ENCODE assay signal across 39 cellular contexts in the genomic region with DNA sequence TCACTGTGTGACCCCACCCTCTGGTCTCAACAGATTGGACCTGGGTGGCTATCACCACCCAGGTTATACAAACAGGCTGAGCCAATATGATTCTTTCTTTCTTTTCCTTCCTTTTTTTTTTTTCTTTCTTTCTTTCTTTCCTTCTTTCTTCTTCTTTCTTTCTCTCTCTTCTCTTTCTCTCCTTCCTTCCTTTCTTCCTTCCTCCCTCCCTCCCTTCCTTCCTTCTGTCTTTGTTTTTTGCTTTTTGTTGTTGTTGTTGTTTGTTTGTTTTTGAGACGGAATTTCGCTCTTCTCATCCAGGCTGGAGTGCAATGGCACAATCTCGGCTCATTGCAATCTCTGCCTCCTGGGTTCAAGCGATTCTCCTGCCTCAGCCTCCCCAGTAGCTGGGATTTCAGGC. TPM values are rescaled to one million over a fixed set of nuclear protein-coding genes. Genes with fewer than 3 reads are reported as not detected.
"Had no signal": no experiment of that assay in that cellular context is flagged by ENCODE, and none has a peak within 500 bp of the region (broad histone marks: within the 10 kb centered on the region; RNA-seq: fewer than 3 reads in every experiment).

No MANE protein-coding gene starts in this region.

- H3K27ac ChIP-seq: adrenal gland, body of pancreas, brain microvascular endothelial cell, breast epithelium, VCaP had no signal

- H3K27me3 ChIP-seq: adrenal gland, body of pancreas, brain microvascular endothelial cell had no signal

- DNase-seq: activated CD4-positive, alpha-beta memory T cell treated with anti-CD3 and anti-CD28 coated beads, Interleukin-2, amount 10 ng/mL, durations not matched to agents 7 days and 5 days; activated CD4-positive, alpha-beta T cell treated with anti-CD3 and anti-CD28 coated beads for 1 hour; activated CD4-positive, alpha-beta T cell treated with anti-CD3 and anti-CD28 coated beads for 36 hours; activated CD4-positive, alpha-beta T cell treated with anti-CD3 and anti-CD28 coated beads for 48 hours; activated CD4-positive, alpha-beta T cell treated with anti-CD3 and anti-CD28 coated beads, Interleukin-2, amount 10 ng/mL, durations not matched to agents 7 days and 5 days; activated CD4-positive, alpha-beta T cell treated with anti-CD3 and anti-CD28 coated beads, Interleukin-2, amount 50 U/mL, for 48 hours; activated CD4-positive, CD25-positive, alpha-beta regulatory T cell; activated CD8-positive, alpha-beta memory T cell treated with anti-CD3 and anti-CD28 coated beads for 24 hours; activated CD8-positive, alpha-beta memory T cell treated with anti-CD3 and anti-CD28 coated beads, Interleukin-2, amount 50 U/mL, for 4 hours; activated CD8-positive, alpha-beta T cell treated with anti-CD3 and anti-CD28 coated beads, Interleukin-2, amount 10 ng/mL, durations not matched to agents 7 days and 5 days; activated effector memory CD4-positive, alpha-beta T cell treated with anti-CD3 and anti-CD28 coated beads, Interleukin-2, amount 50 U/mL, for 16 hours; activated gamma-delta T cell treated with Interleukin-2 at 50 U/mL for 16 hours; activated naive CD4-positive, alpha-beta T cell; activated naive CD4-positive, alpha-beta T cell treated with anti-CD3 and anti-CD28 coated beads for 36 hours; activated naive CD4-positive, alpha-beta T cell treated with anti-CD3 and anti-CD28 coated beads, Interleukin-2, amount 50 U/mL, for 16 hours; activated naive CD8-positive, alpha-beta T cell treated with anti-CD3 and anti-CD28 coated beads for 36 hours; activated T-cell treated with anti-CD3 and anti-CD28 coated beads for 4 hours; activated T-cell treated with anti-CD3 and anti-CD28 coated beads, Interleukin-2, amount 50 U/mL, for 1 hour; activated T-cell treated with anti-CD3 and anti-CD28 coated beads, Interleukin-2, amount 50 U/mL, for 4 hours; activated T-cell treated with anti-CD3 and anti-CD28 coated beads, Interleukin-2, amount 50 U/mL, for 72 hours; amniotic stem cell; aorta; body of pancreas; brain microvascular endothelial cell; central memory CD4-positive, alpha-beta T cell; T-helper 2 cell; T-helper 9 cell had no signal

- H3K9me3 Mint-ChIP-seq: activated CD4-positive, alpha-beta memory T cell treated with anti-CD3 and anti-CD28 coated beads, Interleukin-2, amount 10 ng/mL, durations not matched to agents 7 days and 5 days; activated CD4-positive, alpha-beta T cell treated with anti-CD3 and anti-CD28 coated beads, Interleukin-2, amount 10 ng/mL, durations not matched to agents 7 days and 5 days; activated naive CD4-positive, alpha-beta T cell treated with anti-CD3 and anti-CD28 coated beads for 36 hours; activated naive CD4-positive, alpha-beta T cell treated with anti-CD3 and anti-CD28 coated beads, Interleukin-2, amount 50 U/mL, for 72 hours; activated naive CD8-positive, alpha-beta T cell treated with anti-CD3 and anti-CD28 coated beads for 36 hours; activated T-cell treated with anti-CD3 and anti-CD28 coated beads, Interleukin-2, amount 50 U/mL, for 4 hours; activated T-cell treated with anti-CD3 and anti-CD28 coated beads, Interleukin-2, amount 50 U/mL, for 72 hours; activated T-helper 1 cell treated with anti-CD3 and anti-CD28 coated beads, Interleukin-12 subunit alpha, Interleukin-12 subunit beta, Interleukin-2, Interleukin-4 antibody, amounts not matched to agents 30 ng/mL and 10 ng/mL and 1 ng/mL, durations not matched to agents 14 hours and 24 hours and 36 hours; activated T-helper 17 cell treated with anti-CD3 and anti-CD28 coated beads, Interleukin-2, amount 50 U/mL, for 72 hours; T-helper 1 cell treated with Interleukin-12 subunit alpha and Interleukin-12 subunit beta and Interleukin-4 antibody, amounts not matched to agents 30 μg/mL and 1 μg/mL, for 36 hours; T-helper 2 cell treated with Interferon-gamma antibody and Interleukin-4, amounts not matched to agents 5 μg/mL and 100 μg/mL, for 36 hours had no signal

- H3K9me3 ChIP-seq: adrenal gland, body of pancreas, breast epithelium had no signal

- ATAC-seq: activated CD4-positive, alpha-beta T cell treated with anti-CD3 and anti-CD28 coated beads for 36 hours; activated CD4-positive, CD25-positive, alpha-beta regulatory T cell treated with anti-CD3 and anti-CD28 coated beads, Interleukin-2, amount 50 U/mL, for 24 hours; activated CD8-positive, alpha-beta T cell treated with anti-CD3 and anti-CD28 coated beads, Interleukin-2, amount 10 ng/mL, durations not matched to agents 7 days and 5 days; activated naive CD4-positive, alpha-beta T cell treated with anti-CD3 and anti-CD28 coated beads, Interleukin-2, amount 50 U/mL, for 72 hours; activated T-cell treated with anti-CD3 and anti-CD28 coated beads, Interleukin-2, amount 50 U/mL, for 4 hours; activated T-cell treated with anti-CD3 and anti-CD28 coated beads, Interleukin-2, amount 50 U/mL, for 72 hours; activated T-helper 17 cell treated with anti-CD3 and anti-CD28 coated beads, Interleukin-2, amount 50 U/mL, for 72 hours; body of pancreas had no signal

- H3K36me3 ChIP-seq: adrenal gland, brain microvascular endothelial cell, breast epithelium had no signal

- H3K4me1 Mint-ChIP-seq: activated CD4-positive, alpha-beta memory T cell treated with anti-CD3 and anti-CD28 coated beads, Interleukin-2, amount 10 ng/mL, durations not matched to agents 7 days and 5 days; activated CD4-positive, alpha-beta T cell treated with anti-CD3 and anti-CD28 coated beads for 36 hours; activated CD4-positive, alpha-beta T cell treated with anti-CD3 and anti-CD28 coated beads, Interleukin-2, amount 10 ng/mL, durations not matched to agents 7 days and 5 days; activated naive CD8-positive, alpha-beta T cell treated with anti-CD3 and anti-CD28 coated beads for 36 hours; activated T-helper 17 cell treated with anti-CD3 and anti-CD28 coated beads, Interleukin-2, amount 50 U/mL, for 72 hours had no signal

- H3K4me3 ChIP-seq: adrenal gland, body of pancreas, breast epithelium had no signal

- FAIRE-seq: astrocyte, colon, TTC549 had no signal

- H3K27me3 Mint-ChIP-seq: activated CD4-positive, alpha-beta memory T cell treated with anti-CD3 and anti-CD28 coated beads, Interleukin-2, amount 10 ng/mL, durations not matched to agents 7 days and 5 days had no signal

- H3K36me3 Mint-ChIP-seq: activated naive CD8-positive, alpha-beta T cell treated with anti-CD3 and anti-CD28 coated beads for 36 hours had no signal

- H3K27ac Mint-ChIP-seq: activated CD4-positive, alpha-beta memory T cell treated with anti-CD3 and anti-CD28 coated beads, Interleukin-2, amount 10 ng/mL, durations not matched to agents 7 days and 5 days; activated CD4-positive, alpha-beta T cell treated with anti-CD3 and anti-CD28 coated beads for 36 hours; activated CD4-positive, alpha-beta T cell treated with anti-CD3 and anti-CD28 coated beads, Interleukin-2, amount 10 ng/mL, durations not matched to agents 7 days and 5 days; activated CD8-positive, alpha-beta T cell treated with anti-CD3 and anti-CD28 coated beads, Interleukin-2, amount 10 ng/mL, durations not matched to agents 7 days and 5 days; activated naive CD4-positive, alpha-beta T cell treated with anti-CD3 and anti-CD28 coated beads for 36 hours; activated naive CD4-positive, alpha-beta T cell treated with anti-CD3 and anti-CD28 coated beads, Interleukin-2, amount 50 U/mL, for 72 hours; activated naive CD8-positive, alpha-beta T cell treated with anti-CD3 and anti-CD28 coated beads for 36 hours; activated T-cell treated with anti-CD3 and anti-CD28 coated beads, Interleukin-2, amount 50 U/mL, for 72 hours; activated T-helper 1 cell treated with anti-CD3 and anti-CD28 coated beads, Interleukin-12 subunit alpha, Interleukin-12 subunit beta, Interleukin-2, Interleukin-4 antibody, amounts not matched to agents 30 ng/mL and 10 ng/mL and 1 ng/mL, durations not matched to agents 14 hours and 24 hours and 36 hours; activated T-helper 17 cell treated with anti-CD3 and anti-CD28 coated beads, Interleukin-2, amount 50 U/mL, for 72 hours; T-helper 1 cell treated with Interleukin-12 subunit alpha and Interleukin-12 subunit beta and Interleukin-4 antibody, amounts not matched to agents 30 μg/mL and 1 μg/mL, for 36 hours; T-helper 2 cell treated with Interferon-gamma antibody and Interleukin-4, amounts not matched to agents 5 μg/mL and 100 μg/mL, for 36 hours had no signal

- H3K4me1 ChIP-seq: body of pancreas, breast epithelium had no signal

- H3K4me3 Mint-ChIP-seq: activated CD4-positive, alpha-beta memory T cell treated with anti-CD3 and anti-CD28 coated beads, Interleukin-2, amount 10 ng/mL, durations not matched to agents 7 days and 5 days; activated CD4-positive, alpha-beta T cell treated with anti-CD3 and anti-CD28 coated beads for 36 hours; activated CD4-positive, alpha-beta T cell treated with anti-CD3 and anti-CD28 coated beads, Interleukin-2, amount 10 ng/mL, durations not matched to agents 7 days and 5 days; activated CD8-positive, alpha-beta T cell treated with anti-CD3 and anti-CD28 coated beads, Interleukin-2, amount 10 ng/mL, durations not matched to agents 7 days and 5 days; activated naive CD4-positive, alpha-beta T cell treated with anti-CD3 and anti-CD28 coated beads for 36 hours; activated naive CD8-positive, alpha-beta T cell treated with anti-CD3 and anti-CD28 coated beads for 36 hours; activated T-cell treated with anti-CD3 and anti-CD28 coated beads, Interleukin-2, amount 50 U/mL, for 4 hours; activated T-cell treated with anti-CD3 and anti-CD28 coated beads, Interleukin-2, amount 50 U/mL, for 72 hours; activated T-helper 1 cell treated with anti-CD3 and anti-CD28 coated beads, Interleukin-12 subunit alpha, Interleukin-12 subunit beta, Interleukin-2, Interleukin-4 antibody, amounts not matched to agents 30 ng/mL and 10 ng/mL and 1 ng/mL, durations not matched to agents 14 hours and 24 hours and 36 hours; activated T-helper 17 cell treated with anti-CD3 and anti-CD28 coated beads, Interleukin-2, amount 50 U/mL, for 72 hours; T-helper 1 cell treated with Interleukin-12 subunit alpha and Interleukin-12 subunit beta and Interleukin-4 antibody, amounts not matched to agents 30 μg/mL and 1 μg/mL, for 36 hours; T-helper 2 cell treated with Interferon-gamma antibody and Interleukin-4, amounts not matched to agents 5 μg/mL and 100 μg/mL, for 36 hours had no signal

RNA-seq across cellular contexts. Expression of a gene that starts 17.0 kb away (rescaled TPM):
- total RNA-seq: activated CD4-positive, alpha-beta memory T cell treated with anti-CD3 and anti-CD28 coated beads, Interleukin-2, amount 10 ng/mL, durations not matched to agents 7 days and 5 days had no signal
